ENCODE assay signal across 15 cellular contexts in genomic region chr5:150464554-150465012, GRCh38. TPM values are rescaled to one million over a fixed set of nuclear protein-coding genes. Genes with fewer than 3 reads are reported as not detected.
DNase-seq lines count a peak whose midpoint lies in the region; ATAC-seq, FAIRE-seq and TF ChIP-seq lines count a peak whose summit lies in the region.
"Had no signal": no experiment of that assay in that cellular context is flagged by ENCODE, and none has a peak within 500 bp of the region (broad histone marks: within the 10 kb centered on the region; RNA-seq: fewer than 3 reads in every experiment).

No MANE protein-coding gene starts in this region.

- no peaks in the 10 kb centered on the region for H4K20me1 ChIP-seq in BLaER1 treated with 17β-estradiol and CSF1 and Interleukin-3, amounts not matched to agents 10 nM and 100 nM
- H4K20me1 ChIP-seq in astrocyte (ENCODE audit: insufficient read depth, low read length): no peaks in the 10 kb centered on the region

- H3K27me3 Mint-ChIP-seq in astrocyte (ENCODE audit: low read depth, unreplicated experiment) (no peaks in the 10 kb centered on the region), osteocyte (ENCODE audit: unreplicated experiment) (no peaks in the 10 kb centered on the region)

- no peaks in the 10 kb centered on the region for H3K9me3 ChIP-seq in BLaER1 treated with 17β-estradiol and CSF1 and Interleukin-3, amounts not matched to agents 10 nM and 100 nM (replicated peaks in 1 of 11)
- H3K9me3 ChIP-seq in astrocyte (ENCODE audit: insufficient read depth, low read depth, low read length) (no peaks in the 10 kb centered on the region), right cardiac atrium (ENCODE audit: control insufficient read depth, low read length) (no peaks in the 10 kb centered on the region)

- peak overlapping the region in 7 of 11 experiments; percentile 21 to 57 (median 30); a peak in 10 of 22 replicates for H3K27ac ChIP-seq in BLaER1 treated with 17β-estradiol and CSF1 and Interleukin-3, amounts not matched to agents 10 nM and 100 nM
- H3K27ac ChIP-seq in astrocyte (ENCODE audit: low read depth, low read length) (no peak overlapping the region), right cardiac atrium (ENCODE audit: low read length) (peak overlapping the region; percentile 62)
- H3K27ac ChIP-seq: KMS-11 had no signal

- FAIRE-seq in astrocyte (lab: Jason Lieb, UNC): no peak

- intact Hi-C loops in right cardiac atrium (cut with DNase I): loop anchor here in 3 of 4 donors (5.0 kb wide), 2 partner anchors 58 to 78 kb away; no protein-coding TSS in a partner anchor
- intact Hi-C loops in head of caudate nucleus (cut with DNase I): no loop called here

- WGBS in right cardiac atrium: 45% methylated on average over 6 of the region's 6 CpGs

- ATAC-seq in right cardiac atrium (peak; percentile 67 to 70), GM19035 (IDR thresholded peaks at IDR 0.05; ENCODE audit: unreplicated experiment) (no peak)

- no peak overlapping the region for H3K4me3 Mint-ChIP-seq in astrocyte (ENCODE audit: unreplicated experiment)
- H3K4me3 Mint-ChIP-seq in osteocyte (ENCODE audit: unreplicated experiment): no peak overlapping the region

- H3K27ac Mint-ChIP-seq in astrocyte (ENCODE audit: unreplicated experiment) (peak overlapping the region; percentile 86), osteocyte (ENCODE audit: unreplicated experiment) (peak overlapping the region; percentile 50)

- no peaks in the 10 kb centered on the region for H3K36me3 Mint-ChIP-seq in astrocyte (ENCODE audit: low read depth, unreplicated experiment)
- H3K36me3 Mint-ChIP-seq in osteocyte (ENCODE audit: unreplicated experiment): no peaks in the 10 kb centered on the region

- H3K4me2 ChIP-seq in BLaER1 treated with 17β-estradiol and CSF1 and Interleukin-3, amounts not matched to agents 10 nM and 100 nM: peak overlapping the region; percentile 12 to 78 (median 72); a peak in 20 of 22 replicates
- no peak overlapping the region for H3K4me2 ChIP-seq in astrocyte (ENCODE audit: low read length)
- H3K4me2 ChIP-seq: KMS-11 had no signal

- DNase-seq in astrocyte (ENCODE audit: low read depth) (no peak), right cardiac atrium (peak in 1 of 3 donors; percentile 64), osteocyte (ENCODE audit: extremely low spot score, unreplicated experiment) (no peak), NCI-H2196 (lab: John Stamatoyannopoulos, UW; ENCODE audit: unreplicated experiment) (no peak), head of caudate nucleus (no peak), middle frontal gyrus (ENCODE audit: extremely low spot score, low spot score) (no peak)
- DNase-seq: activated CD4-positive, alpha-beta T cell treated with anti-CD3 and anti-CD28 coated beads for 4 hours; GOT3; hippocampal formation; NCI-H345; SIG-M5 had no signal

- H3K4me1 Mint-ChIP-seq in astrocyte (ENCODE audit: low read depth, unreplicated experiment): peaks cover 31% of the 10 kb centered on the region
- peaks cover 33% of the 10 kb centered on the region for H3K4me1 Mint-ChIP-seq in osteocyte (ENCODE audit: unreplicated experiment)

- H3K36me3 ChIP-seq in BLaER1 treated with 17β-estradiol and CSF1 and Interleukin-3, amounts not matched to agents 10 nM and 100 nM: no peaks in the 10 kb centered on the region
- no peaks in the 10 kb centered on the region for H3K36me3 ChIP-seq in astrocyte (ENCODE audit: insufficient read depth, low read length)

- H3K79me2 ChIP-seq in astrocyte (ENCODE audit: insufficient read depth, low read length): no peaks in the 10 kb centered on the region

- no peaks in the 10 kb centered on the region for H3K27me3 ChIP-seq in BLaER1 treated with 17β-estradiol and CSF1 and Interleukin-3, amounts not matched to agents 10 nM and 100 nM
- no peaks in the 10 kb centered on the region for H3K27me3 ChIP-seq in astrocyte (ENCODE audit: insufficient read depth, low read length)
- H3K27me3 ChIP-seq in right cardiac atrium (ENCODE audit: control insufficient read depth, insufficient read depth): no peaks in the 10 kb centered on the region

- peaks cover 38 to 70% (median 65%) of the 10 kb centered on the region in 10 experiments for H3K4me1 ChIP-seq in BLaER1 treated with 17β-estradiol and CSF1 and Interleukin-3, amounts not matched to agents 10 nM and 100 nM
- H3K4me1 ChIP-seq in astrocyte (ENCODE audit: insufficient read depth, low read length) (peaks cover 17% of the 10 kb centered on the region), right cardiac atrium (ENCODE audit: control insufficient read depth, insufficient read depth, low read length) (peaks cover 4% of the 10 kb centered on the region)

- no peak for TF ChIP-seq CTCF in astrocyte (IDR thresholded peaks at IDR 0.05; ENCODE audit: insufficient read depth, low read depth, low read length)
- no peak for TF ChIP-seq CTCF in osteocyte (IDR thresholded peaks at IDR 0.05)

- peak overlapping the region; percentile 38 for H2AFZ ChIP-seq in astrocyte (ENCODE audit: low read depth, low read length)

- H3K4me3 ChIP-seq in BLaER1 treated with 17β-estradiol and CSF1 and Interleukin-3, amounts not matched to agents 10 nM and 100 nM: no peak overlapping the region
- H3K4me3 ChIP-seq in astrocyte (ENCODE audit: insufficient read depth, low read depth, low read length) (no peak overlapping the region), right cardiac atrium (ENCODE audit: low read length) (no peak overlapping the region)
- H3K4me3 ChIP-seq: coronary artery had no signal

- peaks cover 1% of the 10 kb centered on the region for H3K9me3 Mint-ChIP-seq in astrocyte (ENCODE audit: unreplicated experiment)
- no peaks in the 10 kb centered on the region for H3K9me3 Mint-ChIP-seq in osteocyte (ENCODE audit: unreplicated experiment)

- H3K9ac ChIP-seq in BLaER1 treated with 17β-estradiol and CSF1 and Interleukin-3, amounts not matched to agents 10 nM and 100 nM: peak overlapping the region in 7 of 11 experiments; percentile 3 to 25 (median 21); a peak in 7 of 22 replicates
- peak overlapping the region; percentile 15 for H3K9ac ChIP-seq in astrocyte (ENCODE audit: low read length)
- H3K9ac ChIP-seq: KMS-11 had no signal

RNA-seq across cellular contexts. Expression of gene RPS14, which starts 15.0 kb away (rescaled TPM):
- total RNA-seq in astrocyte (1,823 and 2,054 TPM in 2 replicates), right cardiac atrium (1,000 to 10,000 TPM; 1,254 to 1,552 (median 1,386) TPM), osteocyte (1,748 and 1,798 TPM in 2 replicates)
- polyA plus RNA-seq in right cardiac atrium: 1,870 TPM

RNA-seq across cellular contexts. Expression of gene NDST1, which starts 43.3 kb away (rescaled TPM):
- 293 and 321 TPM in 2 replicates for total RNA-seq in astrocyte
- total RNA-seq in right cardiac atrium: 10 to 100 TPM; 53.1 to 67.8 (median 58.7) TPM
- 45.9 TPM for polyA plus RNA-seq in right cardiac atrium
- 110 and 118 TPM in 2 replicates for total RNA-seq in osteocyte

RNA-seq across cellular contexts. Expression of gene CD74, which starts 51.9 kb away (rescaled TPM):
- total RNA-seq in astrocyte (9.1 and 15.7 TPM in 2 replicates), right cardiac atrium (100 to 1,000 TPM; 222 to 331 (median 251) TPM), osteocyte (not detected in 2 replicates)
- 201 TPM for polyA plus RNA-seq in right cardiac atrium
